Comparison of ENCODE assay signal across 2 cellular contexts in genomic region chr1:236021424-236022135, GRCh38.
TF ChIP-seq lines count a peak whose summit lies in the region.

No MANE protein-coding gene starts in this region.

TF ChIP-seq in liver, 16 proteins besides CTCF, POLR2A, EP300 and RAD21:
- TF ChIP-seq ZBTB33 (IDR thresholded peaks at IDR 0.05) = no peak
- TF ChIP-seq, protein P1, sequence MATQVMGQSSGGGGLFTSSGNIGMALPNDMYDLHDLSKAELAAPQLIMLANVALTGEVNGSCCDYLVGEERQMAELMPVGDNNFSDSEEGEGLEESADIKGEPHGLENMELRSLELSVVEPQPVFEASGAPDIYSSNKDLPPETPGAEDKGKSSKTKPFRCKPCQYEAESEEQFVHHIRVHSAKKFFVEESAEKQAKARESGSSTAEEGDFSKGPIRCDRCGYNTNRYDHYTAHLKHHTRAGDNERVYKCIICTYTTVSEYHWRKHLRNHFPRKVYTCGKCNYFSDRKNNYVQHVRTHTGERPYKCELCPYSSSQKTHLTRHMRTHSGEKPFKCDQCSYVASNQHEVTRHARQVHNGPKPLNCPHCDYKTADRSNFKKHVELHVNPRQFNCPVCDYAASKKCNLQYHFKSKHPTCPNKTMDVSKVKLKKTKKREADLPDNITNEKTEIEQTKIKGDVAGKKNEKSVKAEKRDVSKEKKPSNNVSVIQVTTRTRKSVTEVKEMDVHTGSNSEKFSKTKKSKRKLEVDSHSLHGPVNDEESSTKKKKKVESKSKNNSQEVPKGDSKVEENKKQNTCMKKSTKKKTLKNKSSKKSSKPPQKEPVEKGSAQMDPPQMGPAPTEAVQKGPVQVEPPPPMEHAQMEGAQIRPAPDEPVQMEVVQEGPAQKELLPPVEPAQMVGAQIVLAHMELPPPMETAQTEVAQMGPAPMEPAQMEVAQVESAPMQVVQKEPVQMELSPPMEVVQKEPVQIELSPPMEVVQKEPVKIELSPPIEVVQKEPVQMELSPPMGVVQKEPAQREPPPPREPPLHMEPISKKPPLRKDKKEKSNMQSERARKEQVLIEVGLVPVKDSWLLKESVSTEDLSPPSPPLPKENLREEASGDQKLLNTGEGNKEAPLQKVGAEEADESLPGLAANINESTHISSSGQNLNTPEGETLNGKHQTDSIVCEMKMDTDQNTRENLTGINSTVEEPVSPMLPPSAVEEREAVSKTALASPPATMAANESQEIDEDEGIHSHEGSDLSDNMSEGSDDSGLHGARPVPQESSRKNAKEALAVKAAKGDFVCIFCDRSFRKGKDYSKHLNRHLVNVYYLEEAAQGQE (IDR thresholded peaks at IDR 0.05) = no peak
- TF ChIP-seq HNF4G (IDR thresholded peaks at IDR 0.05) = no peak
- peak; percentile 18 for TF ChIP-seq NR2F2 (IDR thresholded peaks at IDR 0.05)
- no peak for TF ChIP-seq GABPA (IDR thresholded peaks at IDR 0.05 in 1 of 2, conservative IDR thresholded peaks at IDR 0.05 in 1 of 2)
- no peak for TF ChIP-seq FOXA2 (IDR thresholded peaks at IDR 0.05)
- TF ChIP-seq SP1 (IDR thresholded peaks at IDR 0.05) = no peak

TF ChIP-seq in HepG2, 621 proteins besides CTCF, POLR2A, EP300 and RAD21:
- no peak for TF ChIP-seq ZNF713 (CRISPR knock-in tag; IDR thresholded peaks at IDR 0.05)
- TF ChIP-seq IRX3 (CRISPR knock-in tag; IDR thresholded peaks at IDR 0.05; ENCODE audit: borderline replicate concordance, low read depth) = no peak
- TF ChIP-seq, protein P2, sequence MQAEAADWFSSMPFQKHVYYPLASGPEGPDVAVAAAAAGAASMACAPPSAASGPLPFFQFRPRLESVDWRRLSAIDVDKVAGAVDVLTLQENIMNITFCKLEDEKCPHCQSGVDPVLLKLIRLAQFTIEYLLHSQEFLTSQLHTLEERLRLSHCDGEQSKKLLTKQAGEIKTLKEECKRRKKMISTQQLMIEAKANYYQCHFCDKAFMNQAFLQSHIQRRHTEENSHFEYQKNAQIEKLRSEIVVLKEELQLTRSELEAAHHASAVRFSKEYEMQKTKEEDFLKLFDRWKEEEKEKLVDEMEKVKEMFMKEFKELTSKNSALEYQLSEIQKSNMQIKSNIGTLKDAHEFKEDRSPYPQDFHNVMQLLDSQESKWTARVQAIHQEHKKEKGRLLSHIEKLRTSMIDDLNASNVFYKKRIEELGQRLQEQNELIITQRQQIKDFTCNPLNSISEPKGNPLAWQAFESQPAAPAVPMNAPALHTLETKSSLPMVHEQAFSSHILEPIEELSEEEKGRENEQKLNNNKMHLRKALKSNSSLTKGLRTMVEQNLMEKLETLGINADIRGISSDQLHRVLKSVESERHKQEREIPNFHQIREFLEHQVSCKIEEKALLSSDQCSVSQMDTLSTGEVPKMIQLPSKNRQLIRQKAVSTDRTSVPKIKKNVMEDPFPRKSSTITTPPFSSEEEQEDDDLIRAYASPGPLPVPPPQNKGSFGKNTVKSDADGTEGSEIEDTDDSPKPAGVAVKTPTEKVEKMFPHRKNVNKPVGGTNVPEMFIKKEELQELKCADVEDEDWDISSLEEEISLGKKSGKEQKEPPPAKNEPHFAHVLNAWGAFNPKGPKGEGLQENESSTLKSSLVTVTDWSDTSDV (CRISPR knock-in tag; IDR thresholded peaks at IDR 0.05) = no peak
- TF ChIP-seq ATF7 (IDR thresholded peaks at IDR 0.05) = no peak
- no peak for TF ChIP-seq ATF7 (CRISPR knock-in tag; IDR thresholded peaks at IDR 0.05)
- TF ChIP-seq ZBTB37 (CRISPR knock-in tag; IDR thresholded peaks at IDR 0.05) = no peak
- no peak for TF ChIP-seq ZNF230 (CRISPR knock-in tag; IDR thresholded peaks at IDR 0.05)
- TF ChIP-seq, protein P3, sequence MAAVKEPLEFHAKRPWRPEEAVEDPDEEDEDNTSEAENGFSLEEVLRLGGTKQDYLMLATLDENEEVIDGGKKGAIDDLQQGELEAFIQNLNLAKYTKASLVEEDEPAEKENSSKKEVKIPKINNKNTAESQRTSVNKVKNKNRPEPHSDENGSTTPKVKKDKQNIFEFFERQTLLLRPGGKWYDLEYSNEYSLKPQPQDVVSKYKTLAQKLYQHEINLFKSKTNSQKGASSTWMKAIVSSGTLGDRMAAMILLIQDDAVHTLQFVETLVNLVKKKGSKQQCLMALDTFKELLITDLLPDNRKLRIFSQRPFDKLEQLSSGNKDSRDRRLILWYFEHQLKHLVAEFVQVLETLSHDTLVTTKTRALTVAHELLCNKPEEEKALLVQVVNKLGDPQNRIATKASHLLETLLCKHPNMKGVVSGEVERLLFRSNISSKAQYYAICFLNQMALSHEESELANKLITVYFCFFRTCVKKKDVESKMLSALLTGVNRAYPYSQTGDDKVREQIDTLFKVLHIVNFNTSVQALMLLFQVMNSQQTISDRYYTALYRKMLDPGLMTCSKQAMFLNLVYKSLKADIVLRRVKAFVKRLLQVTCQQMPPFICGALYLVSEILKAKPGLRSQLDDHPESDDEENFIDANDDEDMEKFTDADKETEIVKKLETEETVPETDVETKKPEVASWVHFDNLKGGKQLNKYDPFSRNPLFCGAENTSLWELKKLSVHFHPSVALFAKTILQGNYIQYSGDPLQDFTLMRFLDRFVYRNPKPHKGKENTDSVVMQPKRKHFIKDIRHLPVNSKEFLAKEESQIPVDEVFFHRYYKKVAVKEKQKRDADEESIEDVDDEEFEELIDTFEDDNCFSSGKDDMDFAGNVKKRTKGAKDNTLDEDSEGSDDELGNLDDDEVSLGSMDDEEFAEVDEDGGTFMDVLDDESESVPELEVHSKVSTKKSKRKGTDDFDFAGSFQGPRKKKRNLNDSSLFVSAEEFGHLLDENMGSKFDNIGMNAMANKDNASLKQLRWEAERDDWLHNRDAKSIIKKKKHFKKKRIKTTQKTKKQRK (IDR thresholded peaks at IDR 0.05; ENCODE audit: low read length) = no peak
- no peak for TF ChIP-seq ZNF749 (CRISPR knock-in tag; IDR thresholded peaks at IDR 0.05; ENCODE audit: borderline replicate concordance)
- no peak for TF ChIP-seq NR1H2 (CRISPR knock-in tag; IDR thresholded peaks at IDR 0.05; ENCODE audit: borderline replicate concordance, low read depth)
- no peak for TF ChIP-seq ZNF781 (CRISPR knock-in tag; IDR thresholded peaks at IDR 0.05; ENCODE audit: borderline replicate concordance, not compliant biosample characterization)
- no peak for TF ChIP-seq GABPA (IDR thresholded peaks at IDR 0.05; ENCODE audit: low read depth, low read length)
- no peak for TF ChIP-seq GABPA (CRISPR knock-in tag; IDR thresholded peaks at IDR 0.05; ENCODE audit: low read depth)
TF ChIP-seq in HepG2: peak in this region for 0.
